16 cellular contexts compared by ENCODE assay signal in the genomic region with DNA sequence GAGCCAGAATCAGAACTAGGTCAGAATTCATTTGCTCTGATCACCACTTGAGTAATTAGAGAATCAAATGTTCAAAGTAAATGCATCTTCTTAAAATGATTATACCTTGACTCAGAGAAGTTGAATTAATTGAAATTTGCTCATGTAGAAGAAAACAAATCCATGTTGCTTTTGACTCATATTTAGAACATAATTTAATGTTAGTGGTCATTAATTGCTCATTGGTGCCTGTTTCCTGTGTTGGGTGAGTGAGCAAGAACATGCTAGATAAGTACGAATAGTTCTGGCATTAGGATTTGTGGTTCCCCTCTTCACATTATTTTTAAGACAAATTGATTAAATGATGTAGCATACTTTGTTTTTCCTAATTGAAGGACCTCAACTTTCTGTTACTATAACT.
"Had no signal": no experiment of that assay in that cellular context is flagged by ENCODE, and none has a peak within 500 bp of the region (broad histone marks: within the 10 kb centered on the region; RNA-seq: fewer than 3 reads in every experiment).

No MANE protein-coding gene starts in this region.

- H3K27me3 ChIP-seq: gastrocnemius medialis, left lung, neural progenitor cell, tibial artery, vagina had no signal

- DNase-seq: activated CD4-positive, alpha-beta T cell treated with anti-CD3 and anti-CD28 coated beads, Interleukin-2, amount 50 U/mL, for 48 hours; activated CD4-positive, CD25-positive, alpha-beta regulatory T cell treated with anti-CD3 and anti-CD28 coated beads, Interleukin-2, amount 50 U/mL, for 72 hours; activated CD8-positive, alpha-beta memory T cell treated with anti-CD3 and anti-CD28 coated beads, Interleukin-2, amount 10 ng/mL, durations not matched to agents 7 days and 5 days; activated effector memory CD4-positive, alpha-beta T cell treated with anti-CD3 and anti-CD28 coated beads, Interleukin-2, amount 50 U/mL, for 16 hours; activated T-cell treated with anti-CD3 and anti-CD28 coated beads, Interleukin-2, amount 50 U/mL, for 1 hour; cerebellar nuclear complex; effector CD8-positive, alpha-beta T cell; gastrocnemius medialis; islet precursor cell; left lung; naive B cell; T-helper 9 cell; tibial artery had no signal

- H3K36me3 ChIP-seq: gastrocnemius medialis, left lung, neural progenitor cell, tibial artery, vagina had no signal

- H3K9ac ChIP-seq: neural progenitor cell, parathyroid adenoma had no signal

- H3K9me3 ChIP-seq: gastrocnemius medialis, left lung, tibial artery, vagina had no signal

- H3K4me2 ChIP-seq: neural progenitor cell had no signal

- H3K27ac ChIP-seq: gastrocnemius medialis, left lung, neural progenitor cell, parathyroid adenoma, tibial artery, vagina had no signal

- H3K4me3 ChIP-seq: gastrocnemius medialis, left lung, neural progenitor cell, tibial artery, vagina had no signal

- H2AFZ ChIP-seq: neural progenitor cell, parathyroid adenoma had no signal
